ENCODE assay signal across 35 cellular contexts in the genomic region with DNA sequence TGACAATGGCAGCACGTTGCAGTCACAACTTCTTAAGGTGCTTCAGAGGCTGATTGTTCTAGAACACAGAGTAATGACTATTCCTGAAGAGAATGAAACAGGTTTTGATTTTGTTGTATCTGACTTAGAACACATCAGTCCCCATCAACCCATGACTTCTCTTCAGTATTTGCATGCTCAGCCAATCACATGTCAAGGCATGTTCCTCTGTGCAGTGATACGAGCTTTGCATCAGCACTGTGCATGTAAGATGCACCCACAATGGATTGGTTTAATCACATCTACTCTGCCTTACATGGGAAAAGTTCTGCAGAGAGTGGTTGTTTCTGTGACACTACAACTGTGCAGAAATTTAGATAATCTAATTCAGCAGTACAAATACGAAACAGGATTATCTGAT.
"Had no signal": no experiment of that assay in that cellular context is flagged by ENCODE, and none has a peak within 500 bp of the region (broad histone marks: within the 10 kb centered on the region; RNA-seq: fewer than 3 reads in every experiment).

No MANE protein-coding gene starts in this region.

- H3K27me3 ChIP-seq: body of pancreas, Peyer's patch had no signal

- H3K9me3 ChIP-seq: body of pancreas, Peyer's patch had no signal

- H3K4me3 ChIP-seq: body of pancreas, Peyer's patch had no signal

- ATAC-seq: activated CD8-positive, alpha-beta memory T cell treated with anti-CD3 and anti-CD28 coated beads, Interleukin-2, amount 10 ng/mL, durations not matched to agents 7 days and 5 days; activated T-cell treated with anti-CD3 and anti-CD28 coated beads, Interleukin-2, amount 50 U/mL, for 72 hours; activated T-helper 17 cell treated with anti-CD3 and anti-CD28 coated beads, Interleukin-2, amount 50 U/mL, for 72 hours; body of pancreas; Right ventricle myocardium inferior had no signal

- DNase-seq: activated CD4-positive, alpha-beta memory T cell treated with anti-CD3 and anti-CD28 coated beads, Interleukin-2, amount 10 ng/mL, durations not matched to agents 7 days and 5 days; activated CD4-positive, alpha-beta T cell treated with anti-CD3 and anti-CD28 coated beads for 1 hour; activated CD4-positive, alpha-beta T cell treated with anti-CD3 and anti-CD28 coated beads for 48 hours; activated CD4-positive, CD25-positive, alpha-beta regulatory T cell; activated CD8-positive, alpha-beta memory T cell treated with anti-CD3 and anti-CD28 coated beads for 24 hours; activated CD8-positive, alpha-beta memory T cell treated with anti-CD3 and anti-CD28 coated beads, Interleukin-2, amount 10 ng/mL, durations not matched to agents 7 days and 5 days; activated CD8-positive, alpha-beta memory T cell treated with anti-CD3 and anti-CD28 coated beads, Interleukin-2, amount 50 U/mL, for 48 hours; activated gamma-delta T cell; activated naive CD4-positive, alpha-beta T cell treated with Interleukin-2 at 50 U/mL for 16 hours; activated naive CD8-positive, alpha-beta T cell treated with anti-CD3 and anti-CD28 coated beads, Interleukin-2, amount 10 ng/mL, durations not matched to agents 7 days and 5 days; activated T-cell treated with anti-CD3 and anti-CD28 coated beads, Interleukin-2, amount 50 U/mL, for 1 hour; activated T-cell treated with anti-CD3 and anti-CD28 coated beads, Interleukin-2, amount 50 U/mL, for 72 hours; body of pancreas; central memory CD4-positive, alpha-beta T cell; KG1; MM.1S; MV-4-11; NCI-H1092; NCI-H1436 treated with DMSO at 0.1 percent for 48 hours; NCI-H1694 treated with DMSO at 0.1 percent for 48 hours; NCI-H2029; NCI-H510A; NCI-H748 treated with DMSO at 0.1 percent for 48 hours; NK-92 treated with Interleukin-12 subunit alpha and Interleukin-12 subunit beta, amount 100 ng/mL, for 24 hours; Peyer's patch; RPMI8226; SIG-M5; SW 1271; T-helper 1 cell; T-helper 2 cell; T-helper 9 cell had no signal

- H3K4me1 ChIP-seq: body of pancreas, Peyer's patch had no signal

- H3K27ac ChIP-seq: body of pancreas, Peyer's patch, VCaP had no signal

- FAIRE-seq: astrocyte had no signal
